8 cellular contexts compared by ENCODE assay signal in the genomic region with DNA sequence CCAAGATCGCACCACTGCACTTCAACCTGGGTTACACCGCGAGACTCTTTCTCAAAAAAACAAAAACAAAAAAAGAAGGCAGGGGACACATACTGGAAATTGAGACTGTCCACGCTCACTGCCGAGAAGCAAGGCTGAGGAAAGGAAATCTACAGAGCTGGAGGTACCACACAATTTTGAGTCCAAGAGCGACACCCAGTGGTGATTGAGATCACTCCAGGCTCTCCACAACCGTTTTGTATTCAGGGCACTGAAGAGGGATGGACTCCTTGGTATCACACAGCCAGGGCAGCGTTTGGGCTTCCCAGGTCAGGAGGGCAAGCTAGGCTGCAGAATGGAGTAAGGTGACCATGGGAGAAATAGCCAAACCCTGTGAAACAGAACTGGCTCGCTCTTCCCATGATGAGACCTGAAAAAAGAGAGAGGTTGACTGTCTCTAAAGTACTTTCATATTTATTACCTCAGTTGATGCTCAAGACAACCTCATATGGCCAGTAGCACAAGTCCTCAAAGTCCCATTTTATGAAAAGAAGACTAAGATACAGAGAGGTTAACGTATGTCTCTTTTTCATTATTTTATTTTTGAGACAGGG.
A peak's percentile ranks its signal among the peaks of the same experiment; 100 is the strongest.
DNase-seq lines count a peak whose midpoint lies in the region; ATAC-seq and TF ChIP-seq lines count a peak whose summit lies in the region.

No MANE protein-coding gene starts in this region.

- no peaks in the 10 kb centered on the region; the same call in 1 of the 2 replicates for H3K27me3 ChIP-seq in MG63
- H3K27me3 ChIP-seq in Peyer's patch: no peaks in the 10 kb centered on the region
- H3K27me3 ChIP-seq in tibial nerve: peaks cover 0 to 13% of the 10 kb centered on the region in 2 donors

- TF ChIP-seq POLR2A in Peyer's patch (IDR thresholded peaks at IDR 0.05) (no peak), tibial nerve (IDR thresholded peaks at IDR 0.05) (no peak)

- ATAC-seq in GM19351 (IDR thresholded peaks at IDR 0.05; ENCODE audit: unreplicated experiment): peak; percentile 81

- no peaks in the 10 kb centered on the region for H3K36me3 ChIP-seq in MG63
- H3K36me3 ChIP-seq in Peyer's patch: no peaks in the 10 kb centered on the region
- H3K36me3 ChIP-seq in tibial nerve: no peaks in the 10 kb centered on the region

- H3K9me3 ChIP-seq in MG63 (no peaks in the 10 kb centered on the region), Peyer's patch (no peaks in the 10 kb centered on the region), tibial nerve (no peaks in the 10 kb centered on the region)

- WGBS in tibial nerve, 2 donors: 21 to 22% methylated on average over 10 of the region's 10 CpGs

- TF ChIP-seq CTCF in AG10803 (conservative IDR thresholded peaks at IDR 0.05; ENCODE audit: low read length): peak; percentile 93
- peak in 4 of 6 experiments; percentile 48 to 67 (median 62) for TF ChIP-seq CTCF in Peyer's patch (IDR thresholded peaks at IDR 0.05)
- peak; percentile 74 for TF ChIP-seq CTCF in fibroblast of the aortic adventitia (IDR thresholded peaks at IDR 0.05; ENCODE audit: insufficient read depth, low read length)
- peak; percentile 46 to 67 (median 56) for TF ChIP-seq CTCF in tibial nerve (IDR thresholded peaks at IDR 0.05)

- H3K27ac ChIP-seq in Peyer's patch (no peak overlapping the region), tibial nerve (no peak overlapping the region)

- H3K4me3 ChIP-seq in AG10803 (ENCODE audit: low read length) (no peak overlapping the region), MG63 (no peak overlapping the region), Peyer's patch (no peak overlapping the region), fibroblast of the aortic adventitia (ENCODE audit: low read depth, low read length) (no peak overlapping the region), tibial nerve (no peak overlapping the region)

- no peak for TF ChIP-seq EP300 in tibial nerve (IDR thresholded peaks at IDR 0.05)

- peak; percentile 74 for DNase-seq in AG10803 (ENCODE audit: low read depth)
- peak; percentile 54 for DNase-seq in MG63
- peak in 2 of 3 donors; percentile 20 to 76 for DNase-seq in Peyer's patch
- DNase-seq in activated T-cell treated with anti-CD3 and anti-CD28 coated beads, Interleukin-2, amount 50 U/mL, for 48 hours: peak; percentile 72 to 74
- peak; percentile 77 for DNase-seq in fibroblast of the aortic adventitia (ENCODE audit: low read depth)
- DNase-seq in nucleus accumbens (lab: John Stamatoyannopoulos, UW): peak in 49 of 56 donors; percentile 1 to 85 (median 33)
- peak; percentile 37 to 75 for DNase-seq in tibial nerve (ENCODE audit: low spot score in 2 of 2)

- H3K4me1 ChIP-seq in Peyer's patch: no peaks in the 10 kb centered on the region
- no peaks in the 10 kb centered on the region for H3K4me1 ChIP-seq in tibial nerve
